Comparison of ENCODE assay signal across 9 cellular contexts in the genomic region with DNA sequence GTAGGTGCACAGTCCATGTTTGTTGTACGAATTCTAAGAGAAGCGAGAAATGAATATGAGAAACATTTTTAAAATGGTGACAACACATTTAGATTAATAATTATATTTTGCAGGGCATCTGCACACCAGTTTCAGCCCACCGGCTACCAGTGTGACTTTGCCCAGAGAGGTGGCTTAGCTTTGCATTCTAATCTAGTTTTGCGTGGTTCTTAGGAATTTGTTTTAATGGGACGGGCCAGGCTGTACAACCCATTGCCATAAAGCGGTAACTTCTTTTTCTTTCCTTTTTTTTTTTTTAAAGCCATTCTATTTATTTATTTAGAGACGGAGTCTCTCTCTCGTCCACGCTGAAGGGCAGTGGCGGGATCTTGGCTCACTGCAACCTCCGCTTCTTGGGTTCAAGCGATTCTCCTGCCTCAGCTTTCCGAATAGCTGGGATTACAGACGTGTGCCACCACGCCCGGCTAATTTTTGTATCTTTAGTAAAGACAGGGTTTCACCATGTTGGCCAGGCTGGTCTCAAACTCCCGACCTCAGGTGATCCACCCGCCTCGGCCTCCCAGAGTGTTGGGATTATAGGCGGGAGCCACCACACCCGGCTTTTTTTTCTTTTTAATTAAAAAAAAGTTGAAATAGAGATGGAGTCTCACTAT. TPM values are rescaled to one million over a fixed set of nuclear protein-coding genes. Genes with fewer than 3 reads are reported as not detected.
DNase-seq lines count a peak whose midpoint lies in the region; ATAC-seq and TF ChIP-seq lines count a peak whose summit lies in the region.
"Had no signal": no experiment of that assay in that cellular context is flagged by ENCODE, and none has a peak within 500 bp of the region (broad histone marks: within the 10 kb centered on the region; RNA-seq: fewer than 3 reads in every experiment).

No MANE protein-coding gene starts in this region.

- no peaks in the 10 kb centered on the region for H3K27me3 Mint-ChIP-seq in activated T-cell treated with anti-CD3 and anti-CD28 coated beads, Interleukin-2, amount 50 U/mL, for 4 hours (ENCODE audit: low read depth)
- H3K27me3 Mint-ChIP-seq in type B pancreatic cell: no peaks in the 10 kb centered on the region

- H3K27me3 ChIP-seq in brain microvascular endothelial cell (replicated peaks): no peaks in the 10 kb centered on the region
- no peaks in the 10 kb centered on the region for H3K27me3 ChIP-seq in lung (ENCODE audit: control insufficient read depth, insufficient read depth)

- H3K4me3 Mint-ChIP-seq in activated T-cell treated with anti-CD3 and anti-CD28 coated beads, Interleukin-2, amount 50 U/mL, for 4 hours: peak overlapping the region; percentile 87
- H3K4me3 Mint-ChIP-seq in type B pancreatic cell: peak overlapping the region; percentile 92

- H3K9me3 Mint-ChIP-seq in activated T-cell treated with anti-CD3 and anti-CD28 coated beads, Interleukin-2, amount 50 U/mL, for 4 hours: peaks cover 4% of the 10 kb centered on the region
- H3K9me3 Mint-ChIP-seq in type B pancreatic cell: peaks cover 4% of the 10 kb centered on the region

- no peak for DNase-seq in activated T-cell treated with anti-CD3 and anti-CD28 coated beads, Interleukin-2, amount 50 U/mL, for 4 hours
- no peak for DNase-seq in activated T-cell treated with anti-CD3 and anti-CD28 coated beads, Interleukin-2, amount 50 U/mL, for 48 hours
- no peak for DNase-seq in brain microvascular endothelial cell
- no peak for DNase-seq in lung (ENCODE audit: low spot score)
- DNase-seq in type B pancreatic cell (ENCODE audit: extremely low spot score, unreplicated experiment): no peak
- no peak for DNase-seq in AG08395 (ENCODE audit: low spot score)
- DNase-seq in activated effector memory CD4-positive, alpha-beta T cell treated with anti-CD3 and anti-CD28 coated beads, Interleukin-2, amount 50 U/mL, for 16 hours: no peak

- H3K4me3 ChIP-seq in brain microvascular endothelial cell (ENCODE audit: low read depth, low read length) (peak overlapping the region; percentile 85), lung (peak overlapping the region; percentile 94)

- peaks cover 18% of the 10 kb centered on the region for H3K36me3 Mint-ChIP-seq in activated T-cell treated with anti-CD3 and anti-CD28 coated beads, Interleukin-2, amount 50 U/mL, for 4 hours (ENCODE audit: insufficient read depth)
- peaks cover 29% of the 10 kb centered on the region for H3K36me3 Mint-ChIP-seq in type B pancreatic cell

- in situ Hi-C loops in brain microvascular endothelial cell (cut with HindIII; ENCODE audit: low pct_ligation_motif_present, low sequenced_read_pairs): no loop called here

- no peak for ATAC-seq in activated T-cell treated with anti-CD3 and anti-CD28 coated beads, Interleukin-2, amount 50 U/mL, for 4 hours
- ATAC-seq in lung (ENCODE audit: insufficient read depth, low FRiP score) (no peak), HG02678 (IDR thresholded peaks at IDR 0.05; ENCODE audit: unreplicated experiment) (no peak)

- H3K4me1 Mint-ChIP-seq in activated T-cell treated with anti-CD3 and anti-CD28 coated beads, Interleukin-2, amount 50 U/mL, for 4 hours (ENCODE audit: low read depth): peaks cover 36% of the 10 kb centered on the region
- peaks cover 15% of the 10 kb centered on the region for H3K4me1 Mint-ChIP-seq in type B pancreatic cell (ENCODE audit: unreplicated experiment)

- no peak for TF ChIP-seq CTCF in brain microvascular endothelial cell (IDR thresholded peaks at IDR 0.05; ENCODE audit: low read depth, low read length, missing control alignments)
- no peak for TF ChIP-seq CTCF in lung (IDR thresholded peaks at IDR 0.05; ENCODE audit: control extremely low read depth, extremely low read depth)
- TF ChIP-seq CTCF in type B pancreatic cell (conservative IDR thresholded peaks at IDR 0.05): no peak

- H3K9me3 ChIP-seq in lung (ENCODE audit: control insufficient read depth in 2 of 2, insufficient read depth in 1 of 2, low read length in 1 of 2): no peaks in the 10 kb centered on the region

- H3K4me1 ChIP-seq in lung (ENCODE audit: control insufficient read depth in 2 of 2, insufficient read depth in 2 of 2, low read length in 2 of 2): peaks cover 3 to 8% of the 10 kb centered on the region in 2 donors

- peak overlapping the region; percentile 97 for H3K27ac Mint-ChIP-seq in type B pancreatic cell

- 70 to 73% methylated on average over 21 of the region's 21 CpGs for WGBS in lung, 2 donors

- H3K36me3 ChIP-seq in brain microvascular endothelial cell (replicated peaks): peaks cover 10% of the 10 kb centered on the region
- peaks cover 0 to 3% of the 10 kb centered on the region in 2 donors for H3K36me3 ChIP-seq in lung (ENCODE audit: control insufficient read depth in 2 of 2, insufficient read depth in 2 of 2, low read length in 2 of 2)

- peak overlapping the region; percentile 96 for H3K27ac ChIP-seq in brain microvascular endothelial cell
- peak overlapping the region; percentile 91 to 93 for H3K27ac ChIP-seq in lung (ENCODE audit: low read depth in 1 of 2, low read length in 1 of 2)

RNA-seq across cellular contexts. Expression of a gene that starts 0.8 kb away (rescaled TPM):
- 10 to 100 TPM; 15.3 to 16.6 (median 15.7) TPM for total RNA-seq in activated T-cell treated with anti-CD3 and anti-CD28 coated beads, Interleukin-2, amount 50 U/mL, for 4 hours
- total RNA-seq in lung (10 to 100 TPM; 20.8 to 37.3 TPM), type B pancreatic cell (ENCODE audit: low replicate concordance) (35.5 and 40.4 TPM in 2 replicates)
- 10 to 100 TPM; 41.4 to 57.4 TPM for polyA plus RNA-seq in lung

RNA-seq across cellular contexts. Expression of a gene that starts 28.7 kb away (rescaled TPM):
- total RNA-seq in activated T-cell treated with anti-CD3 and anti-CD28 coated beads, Interleukin-2, amount 50 U/mL, for 4 hours: not detected
- not detected for total RNA-seq in lung
- polyA plus RNA-seq in lung: not detected
- total RNA-seq in type B pancreatic cell (ENCODE audit: low replicate concordance): 0.77 and 3.9 TPM in 2 replicates
- total RNA-seq: HT-29 had no signal

RNA-seq across cellular contexts. Expression of a gene that starts 55.7 kb away (rescaled TPM):
- 1 to 10 TPM; 2.8 to 4.7 (median 3.8) TPM for total RNA-seq in activated T-cell treated with anti-CD3 and anti-CD28 coated beads, Interleukin-2, amount 50 U/mL, for 4 hours
- total RNA-seq in lung (10 to 100 TPM; 57.8 to 69.5 TPM), type B pancreatic cell (ENCODE audit: low replicate concordance) (56.0 and 70.3 TPM in 2 replicates)
- 10 to 100 TPM; 35.6 to 42.5 TPM for polyA plus RNA-seq in lung

Comparison
In these comparisons a context has a peak if more than half of its experiments do, and no peak if none do; other contexts are left out.
1. RNA of a gene that starts 55.7 kb away (total RNA-seq): 57.8 to 69.5 TPM in lung and 56.0 to 70.3 TPM in type B pancreatic cell; 2.8 to 4.7 TPM in activated T-cell treated with anti-CD3 and anti-CD28 coated beads, Interleukin-2, amount 50 U/mL, for 4 hours; every median in the first group is over 10 times any median in the second.